Comparison of ENCODE assay signal across 22 cellular contexts in the genomic region with DNA sequence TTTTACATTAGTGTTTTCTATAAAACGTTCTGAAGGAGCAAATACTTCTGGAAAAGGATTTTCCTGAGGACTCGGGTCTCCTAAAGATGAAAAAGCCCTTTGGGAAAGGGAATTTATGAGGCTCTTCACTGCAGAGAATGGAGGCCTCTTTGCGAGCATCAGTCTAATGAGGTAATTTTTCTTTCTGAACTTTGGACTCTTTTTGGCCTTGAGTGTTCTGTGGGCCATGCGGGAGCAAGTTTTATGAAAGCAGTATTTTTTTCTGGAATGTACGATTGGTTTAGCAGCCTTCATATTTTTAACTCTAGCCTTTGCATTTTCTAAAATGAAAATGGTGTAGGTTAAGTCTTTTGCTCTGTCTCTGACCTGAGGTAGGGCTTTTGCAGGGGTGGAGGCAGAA. TPM values are rescaled to one million over a fixed set of nuclear protein-coding genes. Genes with fewer than 3 reads are reported as not detected.
A peak's percentile ranks its signal among the peaks of the same experiment; 100 is the strongest.
DNase-seq lines count a peak whose midpoint lies in the region; ATAC-seq, FAIRE-seq and TF ChIP-seq lines count a peak whose summit lies in the region.
"Had no signal": no experiment of that assay in that cellular context is flagged by ENCODE, and none has a peak within 500 bp of the region (broad histone marks: within the 10 kb centered on the region; RNA-seq: fewer than 3 reads in every experiment).

No MANE protein-coding gene starts in this region.

- CTCF ChIA-PET in HepG2 (lab: Yijun Ruan, JAX; ENCODE audit: low intra/inter-chr PET ratio, low total read pairs), result no interaction called here

- no peaks in the 10 kb centered on the region for H3K36me3 Mint-ChIP-seq in type B pancreatic cell

- H3K36me3 ChIP-seq in HepG2 (replicated peaks in 1 of 2; ENCODE audit: control insufficient read depth in 1 of 2, insufficient read depth in 2 of 2, low read length in 2 of 2) (no peaks in the 10 kb centered on the region), right lobe of liver (no peaks in the 10 kb centered on the region), hepatocyte (replicated peaks; ENCODE audit: insufficient read depth, low read depth) (no peaks in the 10 kb centered on the region), tibial nerve (no peaks in the 10 kb centered on the region)
- H3K36me3 ChIP-seq: BLaER1 treated with 17β-estradiol and CSF1 and Interleukin-3, amounts not matched to agents 10 nM and 100 nM had no signal

- TF ChIP-seq RAD21 in HepG2 (CRISPR knock-in tag; IDR thresholded peaks at IDR 0.05), result no peak

- peaks cover 8% of the 10 kb centered on the region for H3K27me3 Mint-ChIP-seq in type B pancreatic cell
- H3K27me3 Mint-ChIP-seq: B cell; CD4-positive, alpha-beta T cell had no signal

- H3K9me3 Mint-ChIP-seq in type B pancreatic cell, result no peaks in the 10 kb centered on the region
- H3K9me3 Mint-ChIP-seq: CD4-positive, alpha-beta T cell; CD8-positive, alpha-beta T cell had no signal

- H3K79me2 ChIP-seq in HepG2 (ENCODE audit: insufficient read depth, low read length), result peaks cover 5% of the 10 kb centered on the region
- no peaks in the 10 kb centered on the region for H3K79me2 ChIP-seq in hepatocyte

- H3K9me2 ChIP-seq in hepatocyte (replicated peaks; ENCODE audit: insufficient read depth), result no peaks in the 10 kb centered on the region

- peaks cover 9% of the 10 kb centered on the region for H3K4me1 Mint-ChIP-seq in type B pancreatic cell (ENCODE audit: unreplicated experiment)

- H3K9me3 ChIP-seq in HepG2 (ENCODE audit: low read length), result no peaks in the 10 kb centered on the region
- H3K9me3 ChIP-seq in right lobe of liver, result no peaks in the 10 kb centered on the region
- H3K9me3 ChIP-seq in hepatocyte (ENCODE audit: low read depth), result no peaks in the 10 kb centered on the region
- H3K9me3 ChIP-seq in tibial nerve, result no peaks in the 10 kb centered on the region
- H3K9me3 ChIP-seq: A549, Caco-2 had no signal

- WGBS in HepG2 (ENCODE audit: low lambda C conversion rate), result 0% methylated on average over 5 of the region's 5 CpGs
- WGBS in right lobe of liver (ENCODE audit: insufficient coverage, low coverage, low lambda C conversion rate, missing lambda C conversion rate), result 61% methylated on average over 5 of the region's 5 CpGs
- 64% methylated on average over 5 of the region's 5 CpGs for WGBS in hepatocyte (ENCODE audit: low lambda C conversion rate, missing lambda C conversion rate)
- 42 to 51% methylated on average over 5 of the region's 5 CpGs for WGBS in tibial nerve, 2 donors

- TF ChIP-seq CTCF in HepG2 (CRISPR knock-in tag; IDR thresholded peaks at IDR 0.05), result no peak
- TF ChIP-seq CTCF in right lobe of liver (IDR thresholded peaks at IDR 0.05), result no peak
- TF ChIP-seq CTCF in hepatocyte (IDR thresholded peaks at IDR 0.05; ENCODE audit: poor library complexity), result no peak
- TF ChIP-seq CTCF in type B pancreatic cell (conservative IDR thresholded peaks at IDR 0.05), result no peak
- no peak for TF ChIP-seq CTCF in tibial nerve (IDR thresholded peaks at IDR 0.05)

- no peak overlapping the region for H3K4me3 Mint-ChIP-seq in type B pancreatic cell
- H3K4me3 Mint-ChIP-seq: B cell; CD4-positive, alpha-beta T cell; CD8-positive, alpha-beta T cell had no signal

- no peak for FAIRE-seq in HepG2 (lab: Jason Lieb, UNC)
- FAIRE-seq: A549, D721Med, G401.6, GM12891, GM19239 had no signal

- in situ Hi-C loops in HepG2 (cut with HindIII; ENCODE audit: extremely low pct_ligation_motif_present, low pct_unique_long_range_greater_than_20kb), result no loop called here

- peak; percentile 12; the same call in 2 of the 3 replicates for ATAC-seq in HepG2
- ATAC-seq in right lobe of liver, result no peak
- ATAC-seq: A549; CD8-positive, alpha-beta T cell had no signal

- no peak overlapping the region for H3K27ac ChIP-seq in HepG2 (ENCODE audit: extremely low read length, insufficient read depth, low read length)
- H3K27ac ChIP-seq in right lobe of liver, result no peak overlapping the region
- peak overlapping the region; percentile 52 for H3K27ac ChIP-seq in hepatocyte
- H3K27ac ChIP-seq in tibial nerve, result no peak overlapping the region
- H3K27ac ChIP-seq: 22Rv1; A549; BLaER1 treated with 17β-estradiol and CSF1 and Interleukin-3, amounts not matched to agents 10 nM and 100 nM; C4-2B had no signal

- H3K4me1 ChIP-seq in HepG2 (ENCODE audit: insufficient read depth, low read length) (peaks cover 31% of the 10 kb centered on the region), right lobe of liver (no peaks in the 10 kb centered on the region), hepatocyte (ENCODE audit: insufficient read depth) (peaks cover 10% of the 10 kb centered on the region), tibial nerve (peaks cover 0 to 9% (median 3%) of the 10 kb centered on the region in 4 donors)

- TF ChIP-seq POLR2A in HepG2 (IDR thresholded peaks at IDR 0.05; ENCODE audit: insufficient read depth in 1 of 2, low read depth in 2 of 2, low read length in 2 of 2) (no peak), right lobe of liver (IDR thresholded peaks at IDR 0.05) (no peak), tibial nerve (IDR thresholded peaks at IDR 0.05) (no peak)

- no peak for TF ChIP-seq EP300 in HepG2 (IDR thresholded peaks at IDR 0.05; ENCODE audit: low read depth in 2 of 2, low read length in 2 of 2)
- no peak for TF ChIP-seq EP300 in HepG2 (CRISPR knock-in tag; IDR thresholded peaks at IDR 0.05; ENCODE audit: borderline replicate concordance)
- TF ChIP-seq EP300 in tibial nerve (IDR thresholded peaks at IDR 0.05), result no peak

- no peak overlapping the region; a peak in 1 of 6 replicates for H3K4me3 ChIP-seq in HepG2 (replicated peaks in 1 of 3; ENCODE audit: insufficient read depth in 1 of 3, low read depth in 2 of 3, low read length in 3 of 3)
- no peak overlapping the region for H3K4me3 ChIP-seq in right lobe of liver
- H3K4me3 ChIP-seq in hepatocyte, result no peak overlapping the region
- H3K4me3 ChIP-seq in tibial nerve, result no peak overlapping the region
- H3K4me3 ChIP-seq: A549; BLaER1 treated with 17β-estradiol and CSF1 and Interleukin-3, amounts not matched to agents 10 nM and 100 nM had no signal

- BruUV-seq in HepG2 (replicated peaks; lab: Mats Ljungman, UMichigan), result no TSS peak

- POLR2A ChIA-PET in HepG2 (lab: Yijun Ruan, JAX), result no interaction called here

- no peaks in the 10 kb centered on the region for H3K27me3 ChIP-seq in HepG2 (ENCODE audit: control insufficient read depth in 1 of 2, insufficient read depth in 2 of 2, low read length in 2 of 2)
- H3K27me3 ChIP-seq in right lobe of liver, result no peaks in the 10 kb centered on the region
- no peaks in the 10 kb centered on the region for H3K27me3 ChIP-seq in hepatocyte
- H3K27me3 ChIP-seq in tibial nerve, result no peaks in the 10 kb centered on the region

- peak overlapping the region; percentile 47 for H2AFZ ChIP-seq in HepG2 (ENCODE audit: low read length)
- H2AFZ ChIP-seq in hepatocyte, result no peak overlapping the region

- 0 out of 2 replicates have a peak overlapping the region, but pooled peaks have one; percentile 23 for H3K9ac ChIP-seq in HepG2 (ENCODE audit: insufficient read depth, low read depth, low read length)
- H3K9ac ChIP-seq: BLaER1 treated with 17β-estradiol and CSF1 and Interleukin-3, amounts not matched to agents 10 nM and 100 nM had no signal

- intact Hi-C loops in HepG2 (cut with micrococcal nuclease; ENCODE audit: unreplicated experiment) (loop anchor here (10.0 kb wide), 1 partner anchor 258 kb away; a partner anchor contains a TSS), right lobe of liver (cut with DNase I) (no loop called here)

- DNase-seq in HepG2 (ENCODE audit: low spot score) (peak; percentile 59), right lobe of liver (no peak), hepatocyte (ENCODE audit: low spot score) (peak; percentile 28), type B pancreatic cell (ENCODE audit: extremely low spot score, unreplicated experiment) (no peak), tibial nerve (ENCODE audit: low spot score in 2 of 2) (no peak), NAMALWA (ENCODE audit: low spot score) (no peak)
- DNase-seq: AML-193; Caco-2; Calu3; CD4-positive, alpha-beta T cell; CD8-positive, alpha-beta T cell; DMS79 treated with DMSO at 0.1 percent for 48 hours; GF-D8 had no signal

- H3K4me2 ChIP-seq in HepG2 (ENCODE audit: low read depth, low read length) (peak overlapping the region; percentile 63), hepatocyte (no peak overlapping the region)
- H3K4me2 ChIP-seq: A549; BLaER1 treated with 17β-estradiol and CSF1 and Interleukin-3, amounts not matched to agents 10 nM and 100 nM had no signal

- H3K27ac Mint-ChIP-seq in type B pancreatic cell, result peak overlapping the region; percentile 29
- H3K27ac Mint-ChIP-seq: B cell; CD4-positive, alpha-beta T cell; CD8-positive, alpha-beta T cell had no signal

- no peaks in the 10 kb centered on the region for H4K20me1 ChIP-seq in HepG2 (ENCODE audit: insufficient read depth, low read length)
- no peaks in the 10 kb centered on the region for H4K20me1 ChIP-seq in hepatocyte (ENCODE audit: insufficient read depth, poor library complexity, severe bottlenecking)
- H4K20me1 ChIP-seq: BLaER1 treated with 17β-estradiol and CSF1 and Interleukin-3, amounts not matched to agents 10 nM and 100 nM had no signal

RNA-seq across cellular contexts. Expression of a gene that starts 6.4 kb away (rescaled TPM):
- total RNA-seq in HepG2 (2016; rRNA removed; fragmentation: Illumina TruSeq; extraction: Trizol), result 14.8 and 21.4 TPM in 2 replicates
- 1.5 and 1.9 TPM in 2 replicates for total RNA-seq in HepG2 (2016; cell fraction: cytosol; rRNA removed; fragmentation: Illumina TruSeq; extraction: Trizol; ENCODE audit: low read depth)
- total RNA-seq in HepG2 (2016; cell fraction: insoluble cytoplasmic fraction; rRNA removed; fragmentation: Illumina TruSeq; extraction: Trizol), result 14.2 and 19.3 TPM in 2 replicates
- total RNA-seq in HepG2 (2016; cell fraction: membrane; rRNA removed; fragmentation: Illumina TruSeq; extraction: Trizol), result 6.0 and 6.5 TPM in 2 replicates
- 9.3 and 12.6 TPM in 2 replicates for total RNA-seq in HepG2 (2016; cell fraction: nucleus; rRNA removed; fragmentation: Illumina TruSeq; extraction: Trizol)
- 9.1 and 10.3 TPM in 2 replicates for polyA plus RNA-seq in HepG2 (2011; rRNA removed)
- 5.0 and 7.1 TPM in 2 replicates for polyA plus RNA-seq in HepG2 (2011; cell fraction: cytosol; rRNA removed)
- 4.6 and 5.0 TPM in 2 replicates for polyA plus RNA-seq in HepG2 (2011; cell fraction: nucleus; rRNA removed)
- polyA plus RNA-seq in HepG2 (2012), result 12.0 and 15.3 TPM in 2 replicates
- 0.67 and 0.87 TPM in 2 replicates for polyA plus RNA-seq in HepG2 (2016; cell fraction: cytosol; fragmentation: Illumina TruSeq; extraction: Trizol; ENCODE audit: low read depth)
- polyA plus RNA-seq in HepG2 (2016; cell fraction: insoluble cytoplasmic fraction; fragmentation: Illumina TruSeq; extraction: Trizol; ENCODE audit: low read depth), result 12.6 and 14.1 TPM in 2 replicates
- polyA plus RNA-seq in HepG2 (2016; cell fraction: membrane; fragmentation: Illumina TruSeq; extraction: Trizol; ENCODE audit: low read depth), result 2.3 and 2.7 TPM in 2 replicates
- polyA plus RNA-seq in HepG2 (2016; cell fraction: nucleus; fragmentation: Illumina TruSeq; extraction: Trizol; ENCODE audit: insufficient read depth, low read depth), result 11.3 and 11.8 TPM in 2 replicates
- polyA minus RNA-seq in HepG2 (2011; rRNA and poly(A)+ RNA removed; ENCODE audit: low replicate concordance), result 4.6 and 10.7 TPM in 2 replicates
- 8.6 and 10.7 TPM in 2 replicates for polyA minus RNA-seq in HepG2 (2011; cell fraction: cytosol; rRNA and poly(A)+ RNA removed)
- 13.4 and 13.8 TPM in 2 replicates for polyA minus RNA-seq in HepG2 (2011; cell fraction: nucleus; rRNA and poly(A)+ RNA removed)
- 10 to 100 TPM; 23.1 to 45.9 (median 32.0) TPM for total RNA-seq in right lobe of liver
- total RNA-seq in hepatocyte, result 29.8 and 30.7 TPM in 2 replicates
- 14.2 and 16.2 TPM in 2 replicates for polyA plus RNA-seq in hepatocyte
- total RNA-seq in type B pancreatic cell (ENCODE audit: low replicate concordance), result 21.1 and 24.3 TPM in 2 replicates
- total RNA-seq in tibial nerve, result 10 to 100 TPM; 15.3 to 31.2 (median 20.4) TPM

Comparison
In these comparisons a context has a peak if more than half of its experiments do, and no peak if none do; other contexts are left out.
1. DNase-seq: peak in HepG2 (single experiment) and hepatocyte (single experiment); none in right lobe of liver (0 of 3), type B pancreatic cell (single experiment), tibial nerve (0 of 2) and NAMALWA (single experiment).